In the genomic region with DNA sequence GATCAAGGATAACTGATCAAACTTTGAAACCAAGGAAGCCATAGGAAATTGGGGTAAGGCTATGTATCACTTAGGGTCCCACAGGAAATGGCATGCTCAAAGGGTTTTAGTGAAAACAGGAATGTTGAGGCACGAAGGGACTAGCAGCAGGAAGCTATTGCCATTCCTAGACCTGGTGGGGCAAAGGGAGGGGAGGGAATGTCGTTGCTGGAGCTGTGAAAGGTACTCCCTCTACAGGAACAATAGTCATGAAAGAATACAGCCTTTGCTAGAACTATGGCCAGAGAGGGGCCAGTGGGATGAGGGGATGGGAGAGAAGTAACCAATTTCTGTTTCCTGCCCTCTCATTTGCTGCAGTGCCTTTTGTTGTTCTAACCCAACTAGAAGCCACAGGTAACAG, we compare ENCODE assay signal across 31 cellular contexts. TPM values are rescaled to one million over a fixed set of nuclear protein-coding genes. Genes with fewer than 3 reads are reported as not detected.
"Had no signal": no experiment of that assay in that cellular context is flagged by ENCODE, and none has a peak within 500 bp of the region (broad histone marks: within the 10 kb centered on the region; RNA-seq: fewer than 3 reads in every experiment).

No MANE protein-coding gene starts in this region.

- H3K27me3 ChIP-seq: cardiac muscle cell, MG63, SJSA1 had no signal

- H3K4me1 ChIP-seq: SJSA1 had no signal

- H3K27ac ChIP-seq: cardiac muscle cell, SJSA1 had no signal

- H3K27ac Mint-ChIP-seq: activated CD4-positive, alpha-beta memory T cell treated with anti-CD3 and anti-CD28 coated beads, Interleukin-2, amount 10 ng/mL, durations not matched to agents 7 days and 5 days; activated CD8-positive, alpha-beta memory T cell treated with anti-CD3 and anti-CD28 coated beads, Interleukin-2, amount 10 ng/mL, durations not matched to agents 7 days and 5 days; activated naive CD8-positive, alpha-beta T cell treated with anti-CD3 and anti-CD28 coated beads for 36 hours; activated T-cell treated with anti-CD3 and anti-CD28 coated beads, Interleukin-2, amount 50 U/mL, for 72 hours; activated T-helper 17 cell treated with anti-CD3 and anti-CD28 coated beads, Interleukin-2, amount 50 U/mL, for 72 hours; T-helper 1 cell treated with Interleukin-12 subunit alpha and Interleukin-12 subunit beta and Interleukin-4 antibody, amounts not matched to agents 30 μg/mL and 1 μg/mL, for 36 hours; T-helper 2 cell treated with Interferon-gamma antibody and Interleukin-4, amounts not matched to agents 5 μg/mL and 100 μg/mL, for 36 hours had no signal

- H3K4me3 Mint-ChIP-seq: activated CD4-positive, alpha-beta memory T cell treated with anti-CD3 and anti-CD28 coated beads, Interleukin-2, amount 10 ng/mL, durations not matched to agents 7 days and 5 days; activated CD8-positive, alpha-beta memory T cell treated with anti-CD3 and anti-CD28 coated beads, Interleukin-2, amount 10 ng/mL, durations not matched to agents 7 days and 5 days; activated naive CD8-positive, alpha-beta T cell treated with anti-CD3 and anti-CD28 coated beads for 36 hours; activated T-cell treated with anti-CD3 and anti-CD28 coated beads, Interleukin-2, amount 50 U/mL, for 72 hours; activated T-helper 17 cell treated with anti-CD3 and anti-CD28 coated beads, Interleukin-2, amount 50 U/mL, for 72 hours; central memory CD8-positive, alpha-beta T cell; T-helper 1 cell treated with Interleukin-12 subunit alpha and Interleukin-12 subunit beta and Interleukin-4 antibody, amounts not matched to agents 30 μg/mL and 1 μg/mL, for 36 hours; T-helper 2 cell treated with Interferon-gamma antibody and Interleukin-4, amounts not matched to agents 5 μg/mL and 100 μg/mL, for 36 hours had no signal

- DNase-seq: activated CD4-positive, alpha-beta memory T cell treated with anti-CD3 and anti-CD28 coated beads, Interleukin-2, amount 10 ng/mL, durations not matched to agents 7 days and 5 days; activated CD4-positive, alpha-beta T cell treated with anti-CD3 and anti-CD28 coated beads for 4 hours; activated CD4-positive, alpha-beta T cell treated with anti-CD3 and anti-CD28 coated beads, Interleukin-2, amount 50 U/mL, for 1 hour; activated CD8-positive, alpha-beta memory T cell treated with anti-CD3 and anti-CD28 coated beads for 24 hours; activated CD8-positive, alpha-beta memory T cell treated with anti-CD3 and anti-CD28 coated beads, Interleukin-2, amount 10 ng/mL, durations not matched to agents 7 days and 5 days; activated effector memory CD4-positive, alpha-beta T cell treated with anti-CD3 and anti-CD28 coated beads, Interleukin-2, amount 50 U/mL, for 16 hours; activated naive CD4-positive, alpha-beta T cell; activated naive CD4-positive, alpha-beta T cell treated with anti-CD3 and anti-CD28 coated beads, Interleukin-2, amount 50 U/mL, for 16 hours; activated naive CD8-positive, alpha-beta T cell treated with anti-CD3 and anti-CD28 coated beads for 36 hours; activated T-cell treated with anti-CD3 and anti-CD28 coated beads, Interleukin-2, amount 50 U/mL, for 1 hour; activated T-cell treated with anti-CD3 and anti-CD28 coated beads, Interleukin-2, amount 50 U/mL, for 72 hours; amniotic stem cell; aorta; Kasumi-1; MG63; NCI-H1092; NCI-H1436 treated with DMSO at 0.1 percent for 48 hours; NCI-H1694 treated with DMSO at 0.1 percent for 48 hours; NCI-H2029; NCI-H345; NCI-H524 treated with DMSO at 0.1 percent for 48 hours; SHP77; SK-N-SH had no signal

- H3K36me3 Mint-ChIP-seq: activated CD8-positive, alpha-beta memory T cell treated with anti-CD3 and anti-CD28 coated beads, Interleukin-2, amount 10 ng/mL, durations not matched to agents 7 days and 5 days; activated naive CD8-positive, alpha-beta T cell treated with anti-CD3 and anti-CD28 coated beads for 36 hours had no signal

- ATAC-seq: activated CD4-positive, CD25-positive, alpha-beta regulatory T cell treated with anti-CD3 and anti-CD28 coated beads, Interleukin-2, amount 50 U/mL, for 24 hours; activated CD8-positive, alpha-beta memory T cell treated with anti-CD3 and anti-CD28 coated beads, Interleukin-2, amount 10 ng/mL, durations not matched to agents 7 days and 5 days; activated T-cell treated with anti-CD3 and anti-CD28 coated beads, Interleukin-2, amount 50 U/mL, for 72 hours; activated T-helper 17 cell treated with anti-CD3 and anti-CD28 coated beads, Interleukin-2, amount 50 U/mL, for 72 hours; Panc1 had no signal

- H3K4me2 ChIP-seq: SK-N-SH had no signal

- H3K27me3 Mint-ChIP-seq: activated T-helper 17 cell treated with anti-CD3 and anti-CD28 coated beads, Interleukin-2, amount 50 U/mL, for 72 hours had no signal

- H3K9ac ChIP-seq: SK-N-SH had no signal

- H3K9me3 Mint-ChIP-seq: activated CD4-positive, alpha-beta memory T cell treated with anti-CD3 and anti-CD28 coated beads, Interleukin-2, amount 10 ng/mL, durations not matched to agents 7 days and 5 days; activated naive CD8-positive, alpha-beta T cell treated with anti-CD3 and anti-CD28 coated beads for 36 hours; activated T-cell treated with anti-CD3 and anti-CD28 coated beads, Interleukin-2, amount 50 U/mL, for 72 hours; activated T-helper 17 cell treated with anti-CD3 and anti-CD28 coated beads, Interleukin-2, amount 50 U/mL, for 72 hours; central memory CD8-positive, alpha-beta T cell; T-helper 1 cell treated with Interleukin-12 subunit alpha and Interleukin-12 subunit beta and Interleukin-4 antibody, amounts not matched to agents 30 μg/mL and 1 μg/mL, for 36 hours; T-helper 2 cell treated with Interferon-gamma antibody and Interleukin-4, amounts not matched to agents 5 μg/mL and 100 μg/mL, for 36 hours had no signal

- H3K4me1 Mint-ChIP-seq: activated CD4-positive, alpha-beta memory T cell treated with anti-CD3 and anti-CD28 coated beads, Interleukin-2, amount 10 ng/mL, durations not matched to agents 7 days and 5 days; activated CD8-positive, alpha-beta memory T cell treated with anti-CD3 and anti-CD28 coated beads, Interleukin-2, amount 10 ng/mL, durations not matched to agents 7 days and 5 days; activated naive CD8-positive, alpha-beta T cell treated with anti-CD3 and anti-CD28 coated beads for 36 hours; activated T-helper 17 cell treated with anti-CD3 and anti-CD28 coated beads, Interleukin-2, amount 50 U/mL, for 72 hours; central memory CD8-positive, alpha-beta T cell had no signal

- H3K4me3 ChIP-seq: cardiac muscle cell, MG63, SJSA1 had no signal

- H3K9me3 ChIP-seq: MG63, SJSA1, SK-N-SH had no signal

- H3K36me3 ChIP-seq: cardiac muscle cell, MG63, SJSA1 had no signal

RNA-seq across cellular contexts. Expression of gene REPS2, which starts 11.9 kb away (rescaled TPM):
- total RNA-seq: activated CD8-positive, alpha-beta memory T cell treated with anti-CD3 and anti-CD28 coated beads, Interleukin-2, amount 10 ng/mL, durations not matched to agents 7 days and 5 days; activated naive CD8-positive, alpha-beta T cell treated with anti-CD3 and anti-CD28 coated beads for 36 hours had no signal
